Comparison of ENCODE assay signal across 8 cellular contexts in genomic region chr1:117605811-117606607, GRCh38. TPM values are rescaled to one million over a fixed set of nuclear protein-coding genes. Genes with fewer than 3 reads are reported as not detected.
DNase-seq lines count a peak whose midpoint lies in the region; TF ChIP-seq lines count a peak whose summit lies in the region.

Gene TENT5C, plus strand, starts transcription at chr1:117606048. Its CDS starts 16,821 bp downstream, at chr1:117622869.

- H3K27me3 ChIP-seq in SJSA1 (replicated peaks) (peaks cover 24% of the 10 kb centered on the region), neutrophil (peaks cover 25% of the 10 kb centered on the region), subcutaneous abdominal adipose tissue (ENCODE audit: control insufficient read depth in 5 of 5, insufficient read depth in 4 of 5, low read length in 5 of 5) (no peaks in the 10 kb centered on the region)

- H3K4me3 ChIP-seq in HFF-Myc (replicated peaks; ENCODE audit: low read depth, low read length) (peak within 1 kb of the TSS; percentile 76), SJSA1 (peak within 1 kb of the TSS; percentile 50), neutrophil (ENCODE audit: low read depth in 1 of 2, low read length in 1 of 2) (peak within 1 kb of the TSS; percentile 91 to 94), subcutaneous abdominal adipose tissue (ENCODE audit: low read depth in 1 of 5, low read length in 5 of 5) (peak within 1 kb of the TSS; percentile 72 to 92 (median 81))

- peak within 1 kb of the TSS; percentile 49 to 84 (median 61) for H3K9ac ChIP-seq in subcutaneous abdominal adipose tissue (ENCODE audit: low read length in 5 of 5)

- TF ChIP-seq CTCF in HFF-Myc (IDR thresholded peaks at IDR 0.05; ENCODE audit: low read depth, low read length, missing control alignments) (no peak), neutrophil (IDR thresholded peaks at IDR 0.05) (peak; percentile 15)

- H3K36me3 ChIP-seq in SJSA1 (no peaks in the 10 kb centered on the region), neutrophil (no peaks in the 10 kb centered on the region), subcutaneous abdominal adipose tissue (ENCODE audit: control insufficient read depth in 5 of 5, insufficient read depth in 5 of 5, low read length in 5 of 5) (no peaks in the 10 kb centered on the region)

- H3K9me3 ChIP-seq in SJSA1 (replicated peaks) (no peaks in the 10 kb centered on the region), neutrophil (no peaks in the 10 kb centered on the region), subcutaneous abdominal adipose tissue (ENCODE audit: control insufficient read depth in 5 of 5, low read length in 5 of 5) (no peaks in the 10 kb centered on the region)

- H3K27ac ChIP-seq in SJSA1 (no peak within 1 kb of the TSS), neutrophil (peak within 1 kb of the TSS; percentile 74), subcutaneous abdominal adipose tissue (ENCODE audit: low read depth, low read length) (peak within 1 kb of the TSS; percentile 74)

- peaks cover 12% of the 10 kb centered on the region; the same call in 1 of the 2 replicates for H3K4me1 ChIP-seq in SJSA1 (replicated peaks)
- peaks cover 23 to 28% of the 10 kb centered on the region in 2 experiments for H3K4me1 ChIP-seq in neutrophil (ENCODE audit: control insufficient read depth in 1 of 2, insufficient read depth in 1 of 2, low read depth in 1 of 2, low read length in 1 of 2)
- peaks cover 0 to 33% (median 30%) of the 10 kb centered on the region in 5 donors for H3K4me1 ChIP-seq in subcutaneous abdominal adipose tissue (ENCODE audit: control insufficient read depth in 5 of 5, insufficient read depth in 5 of 5, low read length in 5 of 5)

- DNase-seq in GM04504 (ENCODE audit: low read depth) (peak; percentile 94), HFF-Myc (ENCODE audit: extremely low read depth, low read depth) (peak; percentile 84), MV-4-11 (lab: John Stamatoyannopoulos, UW) (peak; percentile 96), SJSA1 (ENCODE audit: low read depth in 1 of 2, low spot score in 2 of 2) (peak; percentile 96 to 98), germinal center (ENCODE audit: low spot score) (peak; percentile 99)
- DNase-seq in activated naive CD4-positive, alpha-beta T cell treated with Interleukin-2 at 50 U/mL for 16 hours: peak; percentile 98

RNA-seq across cellular contexts. Expression of gene TENT5C, which starts in this region (rescaled TPM):
- 0.53 and 0.92 TPM in 2 replicates for total RNA-seq in SJSA1 (2014; rRNA removed; shearing (Covaris generic))

Comparison
In these comparisons a context has a peak if more than half of its experiments do, and no peak if none do; other contexts are left out.
1. Peak in DNase-seq and H3K4me3 ChIP-seq in SJSA1; RNA of the gene not detected or under 1 TPM.